In the genomic region with DNA sequence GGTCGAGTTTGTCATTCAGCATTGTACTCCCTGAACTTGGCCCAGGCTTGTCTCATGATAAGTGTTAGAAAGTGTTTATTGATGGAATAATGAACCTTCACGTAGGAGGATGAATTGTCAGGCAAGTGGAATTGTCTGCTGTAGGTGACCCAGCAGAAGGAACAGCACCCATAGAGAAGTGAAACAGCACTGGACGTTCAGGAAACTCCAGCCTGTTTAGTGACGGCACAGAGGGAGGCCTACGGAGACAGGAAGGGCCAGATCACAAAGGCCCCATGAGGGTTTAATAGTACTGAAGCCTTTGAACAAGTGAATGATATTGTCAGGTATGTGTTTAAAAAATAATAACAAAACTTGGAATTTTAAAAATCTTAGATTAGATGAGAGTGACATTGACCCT, we compare ENCODE assay signal across 15 cellular contexts. TPM values are rescaled to one million over a fixed set of nuclear protein-coding genes. Genes with fewer than 3 reads are reported as not detected.
DNase-seq lines count a peak whose midpoint lies in the region; ATAC-seq, FAIRE-seq and TF ChIP-seq lines count a peak whose summit lies in the region.
"Had no signal": no experiment of that assay in that cellular context is flagged by ENCODE, and none has a peak within 500 bp of the region (broad histone marks: within the 10 kb centered on the region; RNA-seq: fewer than 3 reads in every experiment).

No MANE protein-coding gene starts in this region.

- peaks cover 62% of the 10 kb centered on the region for H3K36me3 Mint-ChIP-seq in activated CD4-positive, alpha-beta T cell treated with anti-CD3 and anti-CD28 coated beads for 36 hours (ENCODE audit: low read depth)
- H3K36me3 Mint-ChIP-seq in activated CD4-positive, alpha-beta T cell treated with anti-CD3 and anti-CD28 coated beads, Interleukin-2, amount 10 ng/mL, durations not matched to agents 7 days and 5 days (ENCODE audit: low read depth), result peaks cover 39% of the 10 kb centered on the region
- peaks cover 77% of the 10 kb centered on the region for H3K36me3 Mint-ChIP-seq in activated T-helper 17 cell treated with anti-CD3 and anti-CD28 coated beads, Interleukin-2, amount 50 U/mL, for 72 hours (ENCODE audit: low read depth)
- no peaks in the 10 kb centered on the region for H3K36me3 Mint-ChIP-seq in mesothelial cell of epicardium

- H3K27me3 Mint-ChIP-seq in activated CD4-positive, alpha-beta T cell treated with anti-CD3 and anti-CD28 coated beads for 36 hours, result no peaks in the 10 kb centered on the region
- H3K27me3 Mint-ChIP-seq in activated CD4-positive, alpha-beta T cell treated with anti-CD3 and anti-CD28 coated beads, Interleukin-2, amount 10 ng/mL, durations not matched to agents 7 days and 5 days, result no peaks in the 10 kb centered on the region
- no peaks in the 10 kb centered on the region for H3K27me3 Mint-ChIP-seq in activated T-helper 17 cell treated with anti-CD3 and anti-CD28 coated beads, Interleukin-2, amount 50 U/mL, for 72 hours
- H3K27me3 Mint-ChIP-seq in mesothelial cell of epicardium (ENCODE audit: low read depth), result peaks cover 36% of the 10 kb centered on the region

- peak overlapping the region; percentile 84 for H3K4me3 Mint-ChIP-seq in activated CD4-positive, alpha-beta T cell treated with anti-CD3 and anti-CD28 coated beads for 36 hours
- no peak overlapping the region for H3K4me3 Mint-ChIP-seq in activated CD4-positive, alpha-beta T cell treated with anti-CD3 and anti-CD28 coated beads, Interleukin-2, amount 10 ng/mL, durations not matched to agents 7 days and 5 days
- peak overlapping the region; percentile 97 for H3K4me3 Mint-ChIP-seq in activated T-helper 17 cell treated with anti-CD3 and anti-CD28 coated beads, Interleukin-2, amount 50 U/mL, for 72 hours
- no peak overlapping the region for H3K4me3 Mint-ChIP-seq in mesothelial cell of epicardium

- no peak for TF ChIP-seq POLR2A in GM12891 (IDR thresholded peaks at IDR 0.05; ENCODE audit: low read depth, low read length)

- DNase-seq in activated CD4-positive, alpha-beta T cell treated with anti-CD3 and anti-CD28 coated beads for 36 hours, result no peak
- no peak for DNase-seq in activated CD4-positive, alpha-beta T cell treated with anti-CD3 and anti-CD28 coated beads, Interleukin-2, amount 10 ng/mL, durations not matched to agents 7 days and 5 days
- DNase-seq in GM12891 (ENCODE audit: insufficient read length, low spot score), result no peak
- DNase-seq in pons (ENCODE audit: low spot score), result peak; percentile 73
- no peak for DNase-seq in cerebellar cortex (ENCODE audit: low spot score)
- no peak for DNase-seq in mesothelial cell of epicardium (ENCODE audit: low spot score in 2 of 2, unreplicated experiment in 2 of 2)
- DNase-seq in HuH-7.5 (ENCODE audit: low spot score), result no peak
- DNase-seq: activated CD8-positive, alpha-beta memory T cell treated with anti-CD3 and anti-CD28 coated beads for 24 hours; Caco-2; mesenchymal stem cell; right cardiac atrium; stimulated activated CD4-positive, alpha-beta T cell treated with anti-CD3 and anti-CD28 coated beads, Interleukin-2, amount 100 ng/mL, for 24 hours had no signal

- H3K9me3 Mint-ChIP-seq in activated CD4-positive, alpha-beta T cell treated with anti-CD3 and anti-CD28 coated beads for 36 hours (ENCODE audit: low read depth), result no peaks in the 10 kb centered on the region
- H3K9me3 Mint-ChIP-seq in activated CD4-positive, alpha-beta T cell treated with anti-CD3 and anti-CD28 coated beads, Interleukin-2, amount 10 ng/mL, durations not matched to agents 7 days and 5 days, result no peaks in the 10 kb centered on the region
- H3K9me3 Mint-ChIP-seq in activated T-helper 17 cell treated with anti-CD3 and anti-CD28 coated beads, Interleukin-2, amount 50 U/mL, for 72 hours, result no peaks in the 10 kb centered on the region
- H3K9me3 Mint-ChIP-seq in mesothelial cell of epicardium, result no peaks in the 10 kb centered on the region

- FAIRE-seq in GM12891 (lab: Jason Lieb, UNC), result peak; percentile 77
- FAIRE-seq: A549 had no signal

- POLR2A ChIA-PET in activated CD4-positive, alpha-beta T cell treated with anti-CD3 and anti-CD28 coated beads for 36 hours (lab: Charles Lee), result no interaction called here
- POLR2A ChIA-PET in activated CD4-positive, alpha-beta T cell treated with anti-CD3 and anti-CD28 coated beads, Interleukin-2, amount 10 ng/mL, durations not matched to agents 7 days and 5 days (lab: Charles Lee), result no interaction called here

- ATAC-seq in activated CD4-positive, alpha-beta T cell treated with anti-CD3 and anti-CD28 coated beads for 36 hours, result no peak
- no peak for ATAC-seq in activated T-helper 17 cell treated with anti-CD3 and anti-CD28 coated beads, Interleukin-2, amount 50 U/mL, for 72 hours (replicated peaks)
- ATAC-seq: A549, body of pancreas, right cardiac atrium had no signal

- H3K27ac Mint-ChIP-seq in activated CD4-positive, alpha-beta T cell treated with anti-CD3 and anti-CD28 coated beads for 36 hours, result peak overlapping the region; percentile 15
- H3K27ac Mint-ChIP-seq in activated CD4-positive, alpha-beta T cell treated with anti-CD3 and anti-CD28 coated beads, Interleukin-2, amount 10 ng/mL, durations not matched to agents 7 days and 5 days, result no peak overlapping the region
- no peak overlapping the region for H3K27ac Mint-ChIP-seq in activated T-helper 17 cell treated with anti-CD3 and anti-CD28 coated beads, Interleukin-2, amount 50 U/mL, for 72 hours
- H3K27ac Mint-ChIP-seq in mesothelial cell of epicardium, result no peak overlapping the region

- intact Hi-C loops in activated CD4-positive, alpha-beta T cell treated with anti-CD3 and anti-CD28 coated beads for 36 hours (cut with DNase I, micrococcal nuclease), result loop anchor here (5.0 to 10.0 kb wide), 3 partner anchors 134 to 1662 kb away; partner anchors contain the start of genes FBXO30 (in 1 of the 2), HIVEP2 (in 1 of the 2) and UTRN (in 1 of the 2)

- CTCF ChIA-PET in activated CD4-positive, alpha-beta T cell treated with anti-CD3 and anti-CD28 coated beads for 36 hours (lab: Charles Lee), result no interaction called here
- CTCF ChIA-PET in activated CD4-positive, alpha-beta T cell treated with anti-CD3 and anti-CD28 coated beads, Interleukin-2, amount 10 ng/mL, durations not matched to agents 7 days and 5 days (lab: Charles Lee), result no interaction called here

- H3K4me1 Mint-ChIP-seq in activated CD4-positive, alpha-beta T cell treated with anti-CD3 and anti-CD28 coated beads for 36 hours, result peaks cover 63% of the 10 kb centered on the region
- H3K4me1 Mint-ChIP-seq in activated CD4-positive, alpha-beta T cell treated with anti-CD3 and anti-CD28 coated beads, Interleukin-2, amount 10 ng/mL, durations not matched to agents 7 days and 5 days, result peaks cover 68% of the 10 kb centered on the region
- H3K4me1 Mint-ChIP-seq in activated T-helper 17 cell treated with anti-CD3 and anti-CD28 coated beads, Interleukin-2, amount 50 U/mL, for 72 hours, result peaks cover 50% of the 10 kb centered on the region
- H3K4me1 Mint-ChIP-seq in mesothelial cell of epicardium, result peaks cover 47% of the 10 kb centered on the region

- TF ChIP-seq CTCF in mesothelial cell of epicardium (IDR thresholded peaks at IDR 0.05; ENCODE audit: unreplicated experiment), result no peak

TF ChIP-seq in GM12891, 5 proteins besides CTCF, POLR2A, EP300 and RAD21:
- peak; percentile 85 for TF ChIP-seq SPI1 (IDR thresholded peaks at IDR 0.05; ENCODE audit: low read depth, low read length)
- TF ChIP-seq PAX5 (IDR thresholded peaks at IDR 0.05; ENCODE audit: insufficient read depth, low read length, severe bottlenecking), result no peak

RNA-seq across cellular contexts. Expression of gene STX11, which starts 2.9 kb away (rescaled TPM):
- 10 to 100 TPM; 19.6 to 20.9 TPM for total RNA-seq in activated CD4-positive, alpha-beta T cell treated with anti-CD3 and anti-CD28 coated beads for 36 hours
- total RNA-seq in activated CD4-positive, alpha-beta T cell treated with anti-CD3 and anti-CD28 coated beads, Interleukin-2, amount 10 ng/mL, durations not matched to agents 7 days and 5 days, result 10 to 100 TPM; 13.7 to 14.5 TPM
- polyA plus RNA-seq in GM12891 (2012; ENCODE audit: low read depth, missing spikeins), result 14.3 TPM
- 10 to 100 TPM; 22.3 to 25.9 TPM for total RNA-seq in activated T-helper 17 cell treated with anti-CD3 and anti-CD28 coated beads, Interleukin-2, amount 50 U/mL, for 72 hours
- total RNA-seq in mesothelial cell of epicardium, result 4.5 to 4.9 TPM (median 4.6 TPM) in 3 replicates

RNA-seq across cellular contexts. Expression of gene SF3B5, which starts 57.9 kb away (rescaled TPM):
- total RNA-seq in activated CD4-positive, alpha-beta T cell treated with anti-CD3 and anti-CD28 coated beads for 36 hours, result 100 to 1,000 TPM; 152 to 164 TPM
- 100 to 1,000 TPM; 138 to 141 TPM for total RNA-seq in activated CD4-positive, alpha-beta T cell treated with anti-CD3 and anti-CD28 coated beads, Interleukin-2, amount 10 ng/mL, durations not matched to agents 7 days and 5 days
- 252 TPM for polyA plus RNA-seq in GM12891 (2012; ENCODE audit: low read depth, missing spikeins)
- total RNA-seq in activated T-helper 17 cell treated with anti-CD3 and anti-CD28 coated beads, Interleukin-2, amount 50 U/mL, for 72 hours, result 100 to 1,000 TPM; 114 to 200 TPM
- 111 to 114 TPM (median 112 TPM) in 3 replicates for total RNA-seq in mesothelial cell of epicardium

Comparison
In these comparisons a context has a peak if more than half of its experiments do, and no peak if none do; other contexts are left out.
1. H3K4me3 Mint-ChIP-seq: peak in activated CD4-positive, alpha-beta T cell treated with anti-CD3 and anti-CD28 coated beads for 36 hours (single experiment) and activated T-helper 17 cell treated with anti-CD3 and anti-CD28 coated beads, Interleukin-2, amount 50 U/mL, for 72 hours (single experiment); none in activated CD4-positive, alpha-beta T cell treated with anti-CD3 and anti-CD28 coated beads, Interleukin-2, amount 10 ng/mL, durations not matched to agents 7 days and 5 days (single experiment) and mesothelial cell of epicardium (single experiment).